Comparison of ENCODE assay signal across 15 cellular contexts in genomic region chr7:139299296-139299695, GRCh38. TPM values are rescaled to one million over a fixed set of nuclear protein-coding genes. Genes with fewer than 3 reads are reported as not detected.
DNase-seq lines count a peak whose midpoint lies in the region; ATAC-seq and TF ChIP-seq lines count a peak whose summit lies in the region.
"Had no signal": no experiment of that assay in that cellular context is flagged by ENCODE, and none has a peak within 500 bp of the region (broad histone marks: within the 10 kb centered on the region; RNA-seq: fewer than 3 reads in every experiment).

No MANE protein-coding gene starts in this region.

- H4K20me1 ChIP-seq in hepatocyte (ENCODE audit: insufficient read depth, poor library complexity, severe bottlenecking): no peaks in the 10 kb centered on the region

- no peak overlapping the region for H2AFZ ChIP-seq in hepatocyte

- no peaks in the 10 kb centered on the region for H3K79me2 ChIP-seq in hepatocyte

- no peak for TF ChIP-seq POLR2A in right lobe of liver (IDR thresholded peaks at IDR 0.05)

- H3K27me3 ChIP-seq in hepatocyte (no peaks in the 10 kb centered on the region), right lobe of liver (no peaks in the 10 kb centered on the region)
- H3K27me3 ChIP-seq: BE2C had no signal

- intact Hi-C loops in right lobe of liver (cut with DNase I): no loop called here

- ATAC-seq in right lobe of liver (peak; percentile 13 to 63 (median 56)), HG02623 (IDR thresholded peaks at IDR 0.05; ENCODE audit: unreplicated experiment) (no peak)

- H3K27ac ChIP-seq in hepatocyte: peak overlapping the region; percentile 56
- no peak overlapping the region for H3K27ac ChIP-seq in right lobe of liver
- H3K27ac ChIP-seq: C4-2B, HL-60 had no signal

- in situ Hi-C loops in ACHN (cut with HindIII; ENCODE audit: low pct_ligation_motif_present, low pct_unique_long_range_greater_than_20kb, low sequenced_read_pairs): no loop called here
- in situ Hi-C loops in G401 (cut with HindIII; ENCODE audit: low sequenced_read_pairs): no loop called here

- H3K4me1 ChIP-seq in hepatocyte (ENCODE audit: insufficient read depth): peaks cover 9% of the 10 kb centered on the region
- peaks cover 0 to 43% (median 8%) of the 10 kb centered on the region in 4 donors for H3K4me1 ChIP-seq in right lobe of liver

- H3K9me2 ChIP-seq in hepatocyte (replicated peaks; ENCODE audit: insufficient read depth): no peaks in the 10 kb centered on the region

- TF ChIP-seq CTCF in hepatocyte (IDR thresholded peaks at IDR 0.05; ENCODE audit: poor library complexity) (no peak), right lobe of liver (IDR thresholded peaks at IDR 0.05) (no peak)

- WGBS in hepatocyte (ENCODE audit: low lambda C conversion rate, missing lambda C conversion rate): 73% methylated on average over 2 of the region's 2 CpGs
- WGBS in right lobe of liver (ENCODE audit: insufficient coverage, low coverage, low lambda C conversion rate, missing lambda C conversion rate): 24% methylated on average over 2 of the region's 2 CpGs

- H3K4me2 ChIP-seq in hepatocyte: peak overlapping the region; percentile 65

- H3K4me3 ChIP-seq in hepatocyte (no peak overlapping the region), right lobe of liver (no peak overlapping the region)
- H3K4me3 ChIP-seq: HAP-1 had no signal

- DNase-seq in ACHN (peak; percentile 30), hepatocyte (ENCODE audit: low spot score) (no peak), right lobe of liver (no peak), renal cortical epithelial cell (ENCODE audit: low read depth) (peak; percentile 65), G401 (ENCODE audit: low spot score) (no peak)
- no peak for DNase-seq in activated CD4-positive, alpha-beta T cell treated with anti-CD3 and anti-CD28 coated beads for 4 hours
- DNase-seq: 8988T; BE2C; CD4-positive, alpha-beta memory T cell; DND-41; GF-D8 had no signal

- H3K36me3 ChIP-seq in hepatocyte (replicated peaks; ENCODE audit: insufficient read depth, low read depth): no peaks in the 10 kb centered on the region
- H3K36me3 ChIP-seq in right lobe of liver: no peaks in the 10 kb centered on the region
- H3K36me3 ChIP-seq: BE2C had no signal

- H3K9me3 ChIP-seq in hepatocyte (ENCODE audit: low read depth): no peaks in the 10 kb centered on the region
- no peaks in the 10 kb centered on the region for H3K9me3 ChIP-seq in right lobe of liver
- H3K9me3 ChIP-seq: BE2C, HAP-1 had no signal

RNA-seq across cellular contexts. Expression of gene FMC1, which starts 41.8 kb away (rescaled TPM):
- total RNA-seq in hepatocyte (5.0 and 12.9 TPM in 2 replicates), right lobe of liver (10 to 100 TPM in 2 of 6 experiments, 1 to 10 TPM in 4; 4.4 to 17.7 (median 6.2) TPM), renal cortical epithelial cell (2.2 and 8.7 TPM in 2 replicates)
- polyA plus RNA-seq in hepatocyte: 43.4 and 46.7 TPM in 2 replicates
- 12.3 and 15.1 TPM in 2 replicates for total RNA-seq in G401 (2014; rRNA removed; shearing (Covaris generic))

Comparison
In these comparisons a context has a peak if more than half of its experiments do, and no peak if none do; other contexts are left out.
1. DNase-seq: peak in ACHN (single experiment) and renal cortical epithelial cell (single experiment); none in hepatocyte (single experiment), right lobe of liver (0 of 3), G401 (single experiment) and activated CD4-positive, alpha-beta T cell treated with anti-CD3 and anti-CD28 coated beads for 4 hours (0 of 2).